In genomic region chr1:206578115-206578935, GRCh38 we compare ENCODE assay signal across 1 cellular context.
TF ChIP-seq lines count a peak whose summit lies in the region.

No MANE protein-coding gene starts in this region.

TF ChIP-seq in HepG2, 621 proteins besides CTCF, POLR2A, EP300 and RAD21:
- TF ChIP-seq CREB1 (IDR thresholded peaks at IDR 0.05), result 0 out of 2 replicates have a peak, but pooled peaks have one; percentile 5
- no peak for TF ChIP-seq CREB1 (CRISPR knock-in tag; IDR thresholded peaks at IDR 0.05)
- no peak for TF ChIP-seq ATF4 (CRISPR knock-in tag; IDR thresholded peaks at IDR 0.05)
